ENCODE assay signal across 8 cellular contexts in the genomic region with DNA sequence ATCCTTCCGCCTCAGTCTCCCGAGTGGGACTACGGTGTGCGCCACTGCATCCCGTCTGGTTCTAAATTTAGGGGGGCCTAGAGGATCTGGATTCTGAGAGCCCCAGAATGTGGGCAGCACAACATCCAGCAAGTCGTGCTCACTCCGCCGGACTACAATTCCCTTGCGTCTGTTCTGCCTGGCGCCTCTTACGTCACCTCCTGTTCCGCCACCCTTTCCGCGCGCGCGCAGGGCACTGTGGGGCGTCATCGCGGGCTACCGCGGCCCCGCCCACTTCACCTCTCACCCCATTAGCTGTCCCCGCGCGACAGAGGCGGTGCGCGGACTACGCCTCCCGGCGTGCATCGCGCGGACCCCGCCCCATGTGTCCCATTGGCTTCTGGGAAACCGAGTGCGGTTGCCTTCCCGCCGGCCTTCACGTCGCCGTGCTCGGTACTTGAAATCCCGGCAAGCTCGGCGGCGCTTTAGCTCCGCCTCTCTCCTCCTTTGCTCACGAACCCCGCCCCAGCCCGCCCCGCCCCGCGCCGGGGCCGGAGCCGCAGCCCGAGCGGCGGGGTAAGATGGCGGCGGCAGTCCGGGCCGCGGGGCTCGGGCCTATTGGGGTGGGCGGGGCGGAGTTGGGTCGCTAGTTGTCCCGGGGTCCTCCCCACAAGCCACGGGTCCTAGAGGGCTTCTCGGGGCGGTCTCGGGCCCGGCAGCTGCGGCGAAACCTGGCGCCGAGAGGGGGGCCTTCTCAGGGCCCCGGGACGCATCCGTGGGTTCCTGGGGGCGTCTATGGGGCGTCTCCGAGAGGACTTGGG. TPM values are rescaled to one million over a fixed set of nuclear protein-coding genes. Genes with fewer than 3 reads are reported as not detected.
A peak's percentile ranks its signal among the peaks of the same experiment; 100 is the strongest.
DNase-seq lines count a peak whose midpoint lies in the region; ATAC-seq, FAIRE-seq and TF ChIP-seq lines count a peak whose summit lies in the region.

A gene with protein sequence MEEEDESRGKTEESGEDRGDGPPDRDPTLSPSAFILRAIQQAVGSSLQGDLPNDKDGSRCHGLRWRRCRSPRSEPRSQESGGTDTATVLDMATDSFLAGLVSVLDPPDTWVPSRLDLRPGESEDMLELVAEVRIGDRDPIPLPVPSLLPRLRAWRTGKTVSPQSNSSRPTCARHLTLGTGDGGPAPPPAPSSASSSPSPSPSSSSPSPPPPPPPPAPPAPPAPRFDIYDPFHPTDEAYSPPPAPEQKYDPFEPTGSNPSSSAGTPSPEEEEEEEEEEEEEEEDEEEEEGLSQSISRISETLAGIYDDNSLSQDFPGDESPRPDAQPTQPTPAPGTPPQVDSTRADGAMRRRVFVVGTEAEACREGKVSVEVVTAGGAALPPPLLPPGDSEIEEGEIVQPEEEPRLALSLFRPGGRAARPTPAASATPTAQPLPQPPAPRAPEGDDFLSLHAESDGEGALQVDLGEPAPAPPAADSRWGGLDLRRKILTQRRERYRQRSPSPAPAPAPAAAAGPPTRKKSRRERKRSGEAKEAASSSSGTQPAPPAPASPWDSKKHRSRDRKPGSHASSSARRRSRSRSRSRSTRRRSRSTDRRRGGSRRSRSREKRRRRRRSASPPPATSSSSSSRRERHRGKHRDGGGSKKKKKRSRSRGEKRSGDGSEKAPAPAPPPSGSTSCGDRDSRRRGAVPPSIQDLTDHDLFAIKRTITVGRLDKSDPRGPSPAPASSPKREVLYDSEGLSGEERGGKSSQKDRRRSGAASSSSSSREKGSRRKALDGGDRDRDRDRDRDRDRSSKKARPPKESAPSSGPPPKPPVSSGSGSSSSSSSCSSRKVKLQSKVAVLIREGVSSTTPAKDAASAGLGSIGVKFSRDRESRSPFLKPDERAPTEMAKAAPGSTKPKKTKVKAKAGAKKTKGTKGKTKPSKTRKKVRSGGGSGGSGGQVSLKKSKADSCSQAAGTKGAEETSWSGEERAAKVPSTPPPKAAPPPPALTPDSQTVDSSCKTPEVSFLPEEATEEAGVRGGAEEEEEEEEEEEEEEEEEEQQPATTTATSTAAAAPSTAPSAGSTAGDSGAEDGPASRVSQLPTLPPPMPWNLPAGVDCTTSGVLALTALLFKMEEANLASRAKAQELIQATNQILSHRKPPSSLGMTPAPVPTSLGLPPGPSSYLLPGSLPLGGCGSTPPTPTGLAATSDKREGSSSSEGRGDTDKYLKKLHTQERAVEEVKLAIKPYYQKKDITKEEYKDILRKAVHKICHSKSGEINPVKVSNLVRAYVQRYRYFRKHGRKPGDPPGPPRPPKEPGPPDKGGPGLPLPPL (plus strand): TSS at position 522 of the 800 bp plus-strand sequence. CDS start 2,818 bp downstream, outside the sequence.

- no peak within 1 kb of the TSS for H3K14ac ChIP-seq in H1 (ENCODE audit: insufficient read length)

- peak within 1 kb of the TSS; percentile 13 for H3K4ac ChIP-seq in H1 (replicated peaks; ENCODE audit: insufficient read length, low read depth, low read length)

- H3K9ac ChIP-seq in NT2/D1 (ENCODE audit: insufficient read length, low read depth) (peak within 1 kb of the TSS; percentile 100), H1 (replicated peaks in 1 of 4; ENCODE audit: extremely low read depth in 1 of 4, low read depth in 3 of 4, low read length in 3 of 4) (peak within 1 kb of the TSS; percentile 90 to 99 (median 92))

- H3K9me3 ChIP-seq in NT2/D1 (ENCODE audit: insufficient read depth, low read length) (no peaks in the 10 kb centered on the region), H1 (ENCODE audit: insufficient read depth in 2 of 2, low read depth in 1 of 2, low read length in 1 of 2) (no peaks in the 10 kb centered on the region)

- peak within 1 kb of the TSS; percentile 90; the same call in 1 of the 2 replicates for H2AK5ac ChIP-seq in H1 (ENCODE audit: low read depth, low read length)

- H3K4me1 Mint-ChIP-seq in activated CD8-positive, alpha-beta memory T cell treated with anti-CD3 and anti-CD28 coated beads, Interleukin-2, amount 10 ng/mL, durations not matched to agents 7 days and 5 days = peaks cover 44% of the 10 kb centered on the region
- H3K4me1 Mint-ChIP-seq in memory B cell = peaks cover 46% of the 10 kb centered on the region

- H3K23ac ChIP-seq in H1 (ENCODE audit: insufficient read length) = no peak within 1 kb of the TSS

- H3K4me3 ChIP-seq in NT2/D1 (ENCODE audit: insufficient read length, low read depth) = peak within 1 kb of the TSS; percentile 89
- H3K4me3 ChIP-seq in H1 (ENCODE audit: extremely low read depth in 1 of 4, insufficient read depth in 2 of 4, low read depth in 3 of 4, low read length in 4 of 4) = peak within 1 kb of the TSS; percentile 85 to 100 (median 97)

- no peak within 1 kb of the TSS for H2AFZ ChIP-seq in H1 (ENCODE audit: low read length)

- H4K20me1 ChIP-seq in H1 (replicated peaks in 1 of 2; ENCODE audit: control insufficient read depth in 1 of 2, insufficient read depth in 2 of 2, low read length in 2 of 2) = peaks cover 3 to 21% of the 10 kb centered on the region in 2 experiments

- peak in 1 of 2 experiments; percentile 50; a peak in 1 of 3 replicates for TF ChIP-seq POLR2A in H1 (IDR thresholded peaks at IDR 0.05; ENCODE audit: control extremely low read depth in 1 of 2, low read depth in 2 of 2, low read length in 2 of 2)

- 0 out of 2 replicates have a peak within 1 kb of the TSS, but pooled peaks have one; percentile 72 for H2BK15ac ChIP-seq in H1 (ENCODE audit: low read length)

- peak within 1 kb of the TSS; percentile 93 for H3K4me3 Mint-ChIP-seq in activated CD8-positive, alpha-beta memory T cell treated with anti-CD3 and anti-CD28 coated beads, Interleukin-2, amount 10 ng/mL, durations not matched to agents 7 days and 5 days
- peak within 1 kb of the TSS; percentile 92 for H3K4me3 Mint-ChIP-seq in memory B cell

- WGBS in H1 (ENCODE audit: extremely low coverage in 1 of 2, insufficient coverage in 1 of 2, insufficient read length in 1 of 2, insufficient replicate concordance in 2 of 2, low coverage in 1 of 2, low lambda C conversion rate in 2 of 2, missing lambda C conversion rate in 1 of 2), 2 experiments = 2% methylated on average over 65 of the region's 86 CpGs; no CpG with 5 or more reads in 1 of the 2 experiments

- H3K56ac ChIP-seq in H1 (replicated peaks; ENCODE audit: insufficient read length, low read depth, low read length) = peak within 1 kb of the TSS; percentile 74

- peaks cover 7% of the 10 kb centered on the region for H3K23me2 ChIP-seq in H1 (ENCODE audit: low read depth, low read length)

- TF ChIP-seq RAD21 in H1 (IDR thresholded peaks at IDR 0.05 in 1 of 2, conservative IDR thresholded peaks at IDR 0.05 in 1 of 2; ENCODE audit: low read depth in 2 of 2, low read length in 2 of 2) = no peak

- no peaks in the 10 kb centered on the region for H3K27me3 ChIP-seq in NT2/D1 (ENCODE audit: insufficient read depth, insufficient read length)
- H3K27me3 ChIP-seq in H1 (replicated peaks in 1 of 4; ENCODE audit: control insufficient read depth in 3 of 4, extremely low read depth in 1 of 4, insufficient read depth in 3 of 4, low read length in 3 of 4) = no peaks in the 10 kb centered on the region

- H3K36me3 ChIP-seq in NT2/D1 (ENCODE audit: insufficient read depth, insufficient read length, low read length) (peaks cover 36% of the 10 kb centered on the region), H1 (ENCODE audit: control insufficient read depth in 2 of 4, insufficient read depth in 4 of 4, low read length in 3 of 4) (peaks cover 0 to 6% (median 4%) of the 10 kb centered on the region in 4 experiments; a peak in 5 of 8 replicates)

- peak within 1 kb of the TSS; percentile 83 for H3K18ac ChIP-seq in H1 (ENCODE audit: extremely low read depth, low read length)

- H4K8ac ChIP-seq in H1 (ENCODE audit: extremely low read depth, insufficient read depth, low read length) = peak within 1 kb of the TSS; percentile 81; the same call in 1 of the 2 replicates

- peak; percentile 42 for ATAC-seq in GM21367 (IDR thresholded peaks at IDR 0.05; ENCODE audit: unreplicated experiment)
- peak; percentile 63 for ATAC-seq in activated CD8-positive, alpha-beta memory T cell treated with anti-CD3 and anti-CD28 coated beads, Interleukin-2, amount 10 ng/mL, durations not matched to agents 7 days and 5 days
- ATAC-seq in memory B cell (ENCODE audit: low read depth) = peak; percentile 68

- H3K4me1 ChIP-seq in NT2/D1 (ENCODE audit: insufficient read depth, insufficient read length) (peaks cover 10% of the 10 kb centered on the region), H1 (replicated peaks in 1 of 4; ENCODE audit: control insufficient read depth in 3 of 4, insufficient read depth in 4 of 4, low read length in 3 of 4) (peaks cover 2 to 15% (median 11%) of the 10 kb centered on the region in 4 experiments)

- peak within 1 kb of the TSS; percentile 93 for H2BK5ac ChIP-seq in H1 (ENCODE audit: low read depth, low read length)

- TF ChIP-seq CTCF in H1 (IDR thresholded peaks at IDR 0.05; ENCODE audit: control extremely low read depth in 1 of 3, insufficient read depth in 1 of 3, low read depth in 1 of 3, low read length in 3 of 3) = no peak

- 0 out of 2 replicates have a peak within 1 kb of the TSS, but pooled peaks have one; percentile 68 for H2BK12ac ChIP-seq in H1 (ENCODE audit: low read depth, low read length)

- H4K5ac ChIP-seq in H1 (ENCODE audit: insufficient read length, low read depth, low read length) = peak within 1 kb of the TSS; percentile 88

- peaks cover 17% of the 10 kb centered on the region for H3K79me1 ChIP-seq in H1 (ENCODE audit: low read depth, low read length)

- peaks cover 6% of the 10 kb centered on the region for H3K27me3 Mint-ChIP-seq in activated CD8-positive, alpha-beta memory T cell treated with anti-CD3 and anti-CD28 coated beads, Interleukin-2, amount 10 ng/mL, durations not matched to agents 7 days and 5 days
- H3K27me3 Mint-ChIP-seq in memory B cell = no peaks in the 10 kb centered on the region

- H3K27ac ChIP-seq in H1 (ENCODE audit: low read depth, low read length) = peak within 1 kb of the TSS; percentile 93

- H3K36me3 Mint-ChIP-seq in activated CD8-positive, alpha-beta memory T cell treated with anti-CD3 and anti-CD28 coated beads, Interleukin-2, amount 10 ng/mL, durations not matched to agents 7 days and 5 days = peaks cover 7% of the 10 kb centered on the region
- H3K36me3 Mint-ChIP-seq in memory B cell = peaks cover 11% of the 10 kb centered on the region

- POLR2A ChIA-PET in H1 (lab: Charles Lee; ENCODE audit: partially characterized antibody) = interaction anchor here (0.8 to 50.7 kb wide), 10 partner anchors 11 to 163 kb away, joined by 3 to 840 read pairs (median 6); a partner anchor contains a TSS

- DNase-seq in COLO829 (ENCODE audit: low spot score) (peak; percentile 96), HUDEP-2 (lab: John Stamatoyannopoulos, UW; ENCODE audit: unreplicated experiment in 76 of 76) (peak; percentile 84 to 100 (median 100)), NT2/D1 (ENCODE audit: low read depth, low spot score) (peak; percentile 98), H1 (ENCODE audit: low read depth in 1 of 2, low spot score in 2 of 2) (peak; percentile 98 to 99), memory B cell (ENCODE audit: low spot score in 2 of 2) (peak; percentile 96 to 99)
- peak; percentile 100 for DNase-seq in activated CD8-positive, alpha-beta memory T cell treated with anti-CD3 and anti-CD28 coated beads, Interleukin-2, amount 10 ng/mL, durations not matched to agents 7 days and 5 days
- peak; percentile 97 for DNase-seq in stimulated activated CD8-positive, alpha-beta memory T cell treated with anti-CD3 and anti-CD28 coated beads, Interleukin-12 subunit alpha, Interleukin-12 subunit beta, amount 100 ng/mL, for 24 hours (ENCODE audit: extremely low read depth)

- peak within 1 kb of the TSS; percentile 87 to 89 for H3K4me2 ChIP-seq in H1 (ENCODE audit: insufficient read depth in 1 of 2, low read depth in 2 of 2, low read length in 2 of 2)

- peak within 1 kb of the TSS; percentile 99 for H3K27ac Mint-ChIP-seq in activated CD8-positive, alpha-beta memory T cell treated with anti-CD3 and anti-CD28 coated beads, Interleukin-2, amount 10 ng/mL, durations not matched to agents 7 days and 5 days
- peak within 1 kb of the TSS; percentile 98 for H3K27ac Mint-ChIP-seq in memory B cell

- TF ChIP-seq EP300 in H1 (IDR thresholded peaks at IDR 0.05; ENCODE audit: borderline replicate concordance in 1 of 2, low read depth in 2 of 2, low read length in 2 of 2) = peak; percentile 22 to 76; a peak in 2 of 3 replicates

- H2BK120ac ChIP-seq in H1 (replicated peaks; ENCODE audit: low read depth, low read length) = no peak within 1 kb of the TSS

- FAIRE-seq in H1 (lab: Jason Lieb, UNC) = no peak

- H3K9me3 Mint-ChIP-seq in activated CD8-positive, alpha-beta memory T cell treated with anti-CD3 and anti-CD28 coated beads, Interleukin-2, amount 10 ng/mL, durations not matched to agents 7 days and 5 days (ENCODE audit: low read depth) = no peaks in the 10 kb centered on the region
- H3K9me3 Mint-ChIP-seq in memory B cell = no peaks in the 10 kb centered on the region

- H4K91ac ChIP-seq in H1 (replicated peaks; ENCODE audit: insufficient read length, low read length) = peak within 1 kb of the TSS; percentile 82

- peaks cover 10 to 29% of the 10 kb centered on the region in 2 experiments for H3K79me2 ChIP-seq in H1 (ENCODE audit: control insufficient read depth in 1 of 2, insufficient read depth in 2 of 2, low read length in 2 of 2)

- no peak within 1 kb of the TSS for H2BK20ac ChIP-seq in H1 (ENCODE audit: low read length)

- CTCF ChIA-PET in activated CD8-positive, alpha-beta memory T cell treated with anti-CD3 and anti-CD28 coated beads, Interleukin-2, amount 10 ng/mL, durations not matched to agents 7 days and 5 days (lab: Charles Lee) = interaction anchor here (0.7 to 4.9 kb wide), 8 partner anchors 23 to 153 kb away, joined by 3 to 54 read pairs (median 4); a partner anchor contains a TSS
- CTCF ChIA-PET in H1 (lab: Charles Lee; ENCODE audit: partially characterized antibody) = interaction anchor here (1.4 to 2.9 kb wide), 2 partner anchors 31 to 43 kb away, joined by 4 to 14 read pairs; no protein-coding TSS in a partner anchor

RNA-seq across cellular contexts. Expression of the gene that starts here (rescaled TPM):
- total RNA-seq in activated CD8-positive, alpha-beta memory T cell treated with anti-CD3 and anti-CD28 coated beads, Interleukin-2, amount 10 ng/mL, durations not matched to agents 7 days and 5 days = 10 to 100 TPM; 78.8 to 79.3 TPM
- total RNA-seq in H1 (2021; fragmentation: NEBNext Ultra II Directional; extraction: Animal tissue kit (Norgen Biotek cat#: 25700)) = 81.7 and 93.3 TPM in 2 replicates
- 9.7 and 21.4 TPM in 2 replicates for polyA plus RNA-seq in H1 (2011; rRNA removed)
- 9.9 TPM for polyA plus RNA-seq in H1 (2011; cell fraction: cytosol; rRNA removed)
- polyA plus RNA-seq in H1 (2011; cell fraction: nucleus; rRNA removed) = 29.6 TPM
- 44.1 to 59.6 TPM (median 55.2 TPM) in 4 replicates for polyA plus RNA-seq in H1 (2012, experiment 1 of 2)
- polyA plus RNA-seq in H1 (2012, experiment 2 of 2) = 56.4 TPM
- 42.7 TPM for polyA plus RNA-seq in H1 (2013, experiment 1 of 2)
- polyA plus RNA-seq in H1 (2013, experiment 2 of 2) = 41.6 TPM
- 3.7 and 4.7 TPM in 2 replicates for polyA minus RNA-seq in H1 (2011; rRNA and poly(A)+ RNA removed)
- polyA minus RNA-seq in H1 (2011; cell fraction: cytosol; rRNA and poly(A)+ RNA removed) = 13.0 TPM
- 9.2 TPM for polyA minus RNA-seq in H1 (2011; cell fraction: nucleus; rRNA and poly(A)+ RNA removed)

Comparison
In these comparisons a context has a peak if more than half of its experiments do, and no peak if none do; other contexts are left out.
1. Peak in every context shown above with its lines: DNase-seq, ATAC-seq, H3K4me3 ChIP-seq and H3K27ac ChIP-seq.